ENCODE assay signal across 9 cellular contexts in the genomic region with DNA sequence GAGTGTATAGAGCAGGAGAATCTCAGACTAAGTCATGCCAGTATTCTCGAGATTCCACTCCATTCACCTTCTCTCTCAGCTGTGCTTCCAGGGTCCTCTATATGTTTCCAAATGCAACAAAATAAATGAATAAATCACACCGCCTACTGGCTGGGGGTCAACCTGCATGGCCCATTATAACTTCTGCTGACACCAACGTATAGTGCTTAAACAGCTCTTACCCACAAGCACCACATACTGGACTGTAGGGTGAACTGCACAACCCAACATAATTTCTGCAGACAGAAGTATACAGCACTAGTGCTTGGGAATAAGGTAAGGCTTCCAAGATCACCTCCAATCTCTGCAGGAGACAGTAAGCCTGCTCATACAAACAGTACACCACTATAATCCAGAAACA. TPM values are rescaled to one million over a fixed set of nuclear protein-coding genes. Genes with fewer than 3 reads are reported as not detected.
A peak's percentile ranks its signal among the peaks of the same experiment; 100 is the strongest.
DNase-seq lines count a peak whose midpoint lies in the region; ATAC-seq, FAIRE-seq and TF ChIP-seq lines count a peak whose summit lies in the region.
"Had no signal": no experiment of that assay in that cellular context is flagged by ENCODE, and none has a peak within 500 bp of the region (broad histone marks: within the 10 kb centered on the region; RNA-seq: fewer than 3 reads in every experiment).

No MANE protein-coding gene starts in this region.

- H3K9me3 ChIP-seq in kidney (ENCODE audit: control insufficient read depth in 1 of 2, low read length in 2 of 2): peaks cover 0 to 6% of the 10 kb centered on the region in 2 donors
- H3K9me3 ChIP-seq in effector memory CD4-positive, alpha-beta T cell (ENCODE audit: control insufficient read depth, low read length): no peaks in the 10 kb centered on the region

- TF ChIP-seq CTCF in kidney (IDR thresholded peaks at IDR 0.05; ENCODE audit: borderline replicate concordance, extremely low read depth, insufficient read depth): peak; percentile 6

- no peak overlapping the region for H3K9ac ChIP-seq in kidney (ENCODE audit: low read length in 2 of 2)

- ATAC-seq in GM19467 (IDR thresholded peaks at IDR 0.05; ENCODE audit: unreplicated experiment): peak; percentile 94
- ATAC-seq in HG03442 (IDR thresholded peaks at IDR 0.05; ENCODE audit: unreplicated experiment): peak; percentile 96

- FAIRE-seq in kidney (lab: Jason Lieb, UNC): no peak
- FAIRE-seq: TTC549 had no signal

- H3K36me3 ChIP-seq in kidney (ENCODE audit: control insufficient read depth in 1 of 2, insufficient read depth in 2 of 2, low read length in 2 of 2): no peaks in the 10 kb centered on the region
- H3K36me3 ChIP-seq in effector memory CD4-positive, alpha-beta T cell (ENCODE audit: control insufficient read depth, insufficient read depth, low read length): no peaks in the 10 kb centered on the region

- no peak overlapping the region for H3K4me3 ChIP-seq in kidney (ENCODE audit: low read length in 2 of 2)
- no peak overlapping the region for H3K4me3 ChIP-seq in effector memory CD4-positive, alpha-beta T cell (ENCODE audit: insufficient read depth, low read depth, low read length, poor library complexity, severe bottlenecking)

- no peak overlapping the region for H3K27ac ChIP-seq in kidney (ENCODE audit: low read depth in 2 of 2, low read length in 2 of 2)
- no peak overlapping the region for H3K27ac ChIP-seq in effector memory CD4-positive, alpha-beta T cell (ENCODE audit: insufficient read depth, low read length, poor library complexity, severe bottlenecking)

- intact Hi-C loops in kidney (cut with DNase I): no loop called here

- no peaks in the 10 kb centered on the region for H3K4me1 ChIP-seq in kidney (ENCODE audit: control insufficient read depth in 1 of 2, insufficient read depth in 1 of 2, low read depth in 1 of 2, low read length in 2 of 2)
- no peaks in the 10 kb centered on the region for H3K4me1 ChIP-seq in effector memory CD4-positive, alpha-beta T cell (ENCODE audit: control insufficient read depth, insufficient read depth, low read length, poor library complexity, severe bottlenecking)

- DNase-seq in EL: peak; percentile 26
- peak; percentile 59 for DNase-seq in SW480 (ENCODE audit: low spot score)
- DNase-seq in kidney: no peak
- no peak for DNase-seq in NCI-H2029 treated with DMSO at 0.1 percent for 48 hours (lab: John Stamatoyannopoulos, UW)
- DNase-seq in effector memory CD4-positive, alpha-beta T cell: no peak
- DNase-seq in 8988T: no peak

- H3K27me3 ChIP-seq in effector memory CD4-positive, alpha-beta T cell (replicated peaks; ENCODE audit: control insufficient read depth, insufficient read depth, low read length, poor library complexity, severe bottlenecking): no peaks in the 10 kb centered on the region

RNA-seq across cellular contexts. Expression of a gene that starts 33.1 kb away (rescaled TPM):
- total RNA-seq in kidney: 0.22 TPM
- polyA plus RNA-seq in kidney (ENCODE audit: insufficient read depth, low read depth, low replicate concordance): not detected

Comparison
In these comparisons a context has a peak if more than half of its experiments do, and no peak if none do; other contexts are left out.
1. DNase-seq: peak in EL (single experiment) and SW480 (single experiment); none in kidney (single experiment), NCI-H2029 treated with DMSO at 0.1 percent for 48 hours (single experiment), effector memory CD4-positive, alpha-beta T cell (0 of 3) and 8988T (single experiment).